14 cellular contexts compared by ENCODE assay signal in the genomic region with DNA sequence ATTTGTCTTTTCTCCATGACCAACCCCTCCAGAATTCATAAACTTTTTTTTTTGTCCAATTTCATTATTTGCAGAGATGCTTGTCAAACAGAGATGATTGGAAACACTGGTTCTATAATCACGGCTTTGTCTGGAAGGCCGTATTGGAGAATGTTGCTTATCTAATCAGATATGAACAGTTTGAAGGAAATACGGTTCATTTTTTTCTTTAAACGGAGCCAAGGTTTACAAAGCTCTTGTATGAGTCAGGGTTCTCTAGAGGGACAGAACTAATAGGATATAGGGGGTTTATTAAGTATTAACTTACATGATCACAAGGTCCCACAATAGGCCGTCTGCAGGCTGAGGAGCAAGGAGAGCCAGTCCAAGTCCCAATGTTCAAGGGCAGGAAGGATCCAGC.
DNase-seq lines count a peak whose midpoint lies in the region; ATAC-seq, FAIRE-seq and TF ChIP-seq lines count a peak whose summit lies in the region.
"Had no signal": no experiment of that assay in that cellular context is flagged by ENCODE, and none has a peak within 500 bp of the region (broad histone marks: within the 10 kb centered on the region; RNA-seq: fewer than 3 reads in every experiment).

No MANE protein-coding gene starts in this region.

- peaks cover 16% of the 10 kb centered on the region for H3K4me1 Mint-ChIP-seq in Calu3 (ENCODE audit: low read depth, unreplicated experiment)
- H3K4me1 Mint-ChIP-seq: CD4-positive, alpha-beta memory T cell; H9 had no signal

- H3K9me3 ChIP-seq in OCI-LY1 (ENCODE audit: low read length) (no peaks in the 10 kb centered on the region), pancreas (no peaks in the 10 kb centered on the region), right lobe of liver (no peaks in the 10 kb centered on the region)
- H3K9me3 ChIP-seq: BE2C had no signal

- H3K4me1 ChIP-seq in OCI-LY1 (ENCODE audit: insufficient read depth, low read length, severe bottlenecking) (peaks cover 5% of the 10 kb centered on the region), pancreas (no peaks in the 10 kb centered on the region), right lobe of liver (no peaks in the 10 kb centered on the region)

- DNase-seq in Calu3 (peak; percentile 7), fibroblast of pulmonary artery (ENCODE audit: low read depth) (peak; percentile 10), pancreas (no peak), DMS79 treated with DMSO at 0.1 percent for 48 hours (lab: John Stamatoyannopoulos, UW) (no peak), T1000 (lab: John Stamatoyannopoulos, UW) (no peak), right lobe of liver (no peak)
- DNase-seq in activated CD4-positive, alpha-beta T cell treated with anti-CD3 and anti-CD28 coated beads for 4 hours, result no peak
- DNase-seq: BE2C; CD4-positive, alpha-beta memory T cell; GF-D8; H9 had no signal

- WGBS in pancreas, 2 donors, result 9 to 12% methylated on average over 5 of the region's 5 CpGs
- 31% methylated on average over 4 of the region's 5 CpGs for WGBS in right lobe of liver (ENCODE audit: insufficient coverage, low coverage, low lambda C conversion rate, missing lambda C conversion rate)

- no peaks in the 10 kb centered on the region for H3K9me2 ChIP-seq in OCI-LY1 (ENCODE audit: low read depth, low read length)

- H3K27me3 ChIP-seq in OCI-LY1 (ENCODE audit: insufficient read depth, low read length) (no peaks in the 10 kb centered on the region), pancreas (no peaks in the 10 kb centered on the region), right lobe of liver (no peaks in the 10 kb centered on the region)
- H3K27me3 ChIP-seq: BE2C had no signal

- H3K4me3 Mint-ChIP-seq in Calu3 (ENCODE audit: low read depth, unreplicated experiment), result no peak overlapping the region
- H3K4me3 Mint-ChIP-seq: CD4-positive, alpha-beta memory T cell; GM23338; H9 had no signal

- TF ChIP-seq CTCF in Calu3 (IDR thresholded peaks at IDR 0.05; ENCODE audit: unreplicated experiment), result no peak
- TF ChIP-seq CTCF in OCI-LY1 (IDR thresholded peaks at IDR 0.05; ENCODE audit: low read length), result no peak
- no peak for TF ChIP-seq CTCF in fibroblast of pulmonary artery (IDR thresholded peaks at IDR 0.05; ENCODE audit: low read length, missing control alignments)
- TF ChIP-seq CTCF in pancreas (IDR thresholded peaks at IDR 0.05), result no peak
- TF ChIP-seq CTCF in right lobe of liver (IDR thresholded peaks at IDR 0.05), result no peak

- no peak overlapping the region for H3K4me2 ChIP-seq in OCI-LY1 (ENCODE audit: low read length)
- H3K4me2 ChIP-seq: GM23338 had no signal

- H3K27ac ChIP-seq in OCI-LY1 (ENCODE audit: low read depth, low read length, poor library complexity, severe bottlenecking), result no peak overlapping the region
- H3K27ac ChIP-seq in pancreas, result no peak overlapping the region
- no peak overlapping the region for H3K27ac ChIP-seq in right lobe of liver
- H3K27ac ChIP-seq: C4-2B had no signal

- H3K27ac Mint-ChIP-seq in Calu3 (ENCODE audit: unreplicated experiment), result no peak overlapping the region
- H3K27ac Mint-ChIP-seq: GM23338, H9 had no signal

- no peaks in the 10 kb centered on the region for H3K36me3 Mint-ChIP-seq in Calu3 (ENCODE audit: insufficient read depth, unreplicated experiment)
- H3K36me3 Mint-ChIP-seq: CD4-positive, alpha-beta memory T cell had no signal

- intact Hi-C loops in Calu3 (cut with micrococcal nuclease; ENCODE audit: unreplicated experiment), result no loop called here
- intact Hi-C loops in pancreas (cut with DNase I), result no loop called here
- intact Hi-C loops in right lobe of liver (cut with DNase I), result no loop called here

- ATAC-seq in pancreas (peak in 3 of 4 donors; percentile 25 to 52 (median 36)), right lobe of liver (no peak)
- ATAC-seq: GM23338 had no signal

- CTCF ChIA-PET in Calu3 (lab: Charles Lee), result interaction anchor here (1.1 kb wide), 1 partner anchor 558 kb away, joined by 3 read pairs; no protein-coding TSS in a partner anchor

- no peak for TF ChIP-seq POLR2A in right lobe of liver (IDR thresholded peaks at IDR 0.05)

- H3F3A ChIP-seq in OCI-LY1 (ENCODE audit: insufficient read depth, low read length), result no peaks in the 10 kb centered on the region

- no peak overlapping the region for H3K9ac ChIP-seq in OCI-LY1 (ENCODE audit: low read length)

- no TSS peak for BruUV-seq in Calu3 (replicated peaks; lab: Mats Ljungman, UMichigan)

- H3K27me3 Mint-ChIP-seq in Calu3 (ENCODE audit: unreplicated experiment), result no peaks in the 10 kb centered on the region
- H3K27me3 Mint-ChIP-seq: CD4-positive, alpha-beta memory T cell had no signal

- H3K4me3 ChIP-seq in OCI-LY1 (ENCODE audit: low read depth, low read length, poor library complexity, severe bottlenecking) (no peak overlapping the region), fibroblast of pulmonary artery (replicated peaks; ENCODE audit: low read depth, low read length) (no peak overlapping the region), pancreas (no peak overlapping the region), right lobe of liver (no peak overlapping the region)
- H3K4me3 ChIP-seq: GM23338 had no signal

- H3K36me3 ChIP-seq in OCI-LY1 (ENCODE audit: insufficient read depth, low read length), result no peaks in the 10 kb centered on the region
- no peaks in the 10 kb centered on the region for H3K36me3 ChIP-seq in pancreas
- no peaks in the 10 kb centered on the region for H3K36me3 ChIP-seq in right lobe of liver
- H3K36me3 ChIP-seq: BE2C had no signal

- H3K79me2 ChIP-seq in OCI-LY1 (ENCODE audit: insufficient read depth, low read length), result no peaks in the 10 kb centered on the region

- no peak for FAIRE-seq in pancreas (lab: Jason Lieb, UNC)

- H3K9me3 Mint-ChIP-seq in Calu3 (ENCODE audit: low read depth, unreplicated experiment), result peaks cover 9% of the 10 kb centered on the region
- H3K9me3 Mint-ChIP-seq: GM23338, H9 had no signal

- H2AFZ ChIP-seq in OCI-LY1 (ENCODE audit: low read length), result peak overlapping the region; percentile 34; the same call in 1 of the 2 replicates
- H2AFZ ChIP-seq: GM23338 had no signal

- H4K20me1 ChIP-seq in OCI-LY1 (ENCODE audit: insufficient read depth, low read length), result no peaks in the 10 kb centered on the region

Comparison
In these comparisons a context has a peak if more than half of its experiments do, and no peak if none do; other contexts are left out.
1. DNase-seq: peak in Calu3 (single experiment) and fibroblast of pulmonary artery (single experiment); none in pancreas (0 of 6), activated CD4-positive, alpha-beta T cell treated with anti-CD3 and anti-CD28 coated beads for 4 hours (0 of 2), DMS79 treated with DMSO at 0.1 percent for 48 hours (single experiment), T1000 (single experiment) and right lobe of liver (0 of 3).
2. ATAC-seq: peak in pancreas (3 of 4); none in right lobe of liver (0 of 4).